ENCODE assay signal across 19 cellular contexts in the genomic region with DNA sequence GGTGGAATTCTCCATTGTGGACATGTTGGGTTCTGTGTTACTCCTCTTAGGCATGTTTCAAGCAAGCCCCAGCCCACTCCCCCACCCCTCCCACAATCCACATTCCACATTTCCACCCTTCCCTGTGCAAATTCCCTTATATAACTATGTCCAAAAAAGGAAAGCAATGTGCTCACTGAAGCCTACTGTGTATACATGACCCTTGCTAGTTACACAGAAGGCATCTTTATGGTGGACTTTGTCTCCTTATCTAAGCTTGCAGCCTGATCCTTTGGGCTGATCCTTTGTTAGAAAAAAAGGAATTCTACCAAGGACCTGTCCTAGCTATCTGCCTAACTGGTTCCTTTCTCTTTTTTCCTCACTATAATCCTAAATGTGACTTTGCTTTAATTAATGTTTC.
DNase-seq lines count a peak whose midpoint lies in the region; ATAC-seq, FAIRE-seq and TF ChIP-seq lines count a peak whose summit lies in the region.
"Had no signal": no experiment of that assay in that cellular context is flagged by ENCODE, and none has a peak within 500 bp of the region (broad histone marks: within the 10 kb centered on the region; RNA-seq: fewer than 3 reads in every experiment).

No MANE protein-coding gene starts in this region.

- H3K27ac ChIP-seq in astrocyte (ENCODE audit: low read depth, low read length), result no peak overlapping the region
- no peak overlapping the region for H3K27ac ChIP-seq in neural progenitor cell
- H3K27ac ChIP-seq in vagina, result no peak overlapping the region
- H3K27ac ChIP-seq: GM23248, HL-60 had no signal

- H3K27me3 ChIP-seq in Caco-2 (replicated peaks; ENCODE audit: control insufficient read depth, insufficient read depth, low read length), result no peaks in the 10 kb centered on the region
- no peaks in the 10 kb centered on the region for H3K27me3 ChIP-seq in astrocyte (ENCODE audit: insufficient read depth, low read length)
- no peaks in the 10 kb centered on the region for H3K27me3 ChIP-seq in neural progenitor cell
- no peaks in the 10 kb centered on the region for H3K27me3 ChIP-seq in vagina

- intact Hi-C loops in Caco-2 (cut with micrococcal nuclease; ENCODE audit: unreplicated experiment), result no loop called here
- intact Hi-C loops in vagina (cut with DNase I), result no loop called here
- intact Hi-C loops in CD14-positive monocyte (cut with micrococcal nuclease), result no loop called here

- H3K4me1 ChIP-seq in Caco-2, result 0 out of 2 replicates have a peak, but pooled peaks cover 5% of the 10 kb centered on the region
- no peaks in the 10 kb centered on the region for H3K4me1 ChIP-seq in astrocyte (ENCODE audit: insufficient read depth, low read length)
- H3K4me1 ChIP-seq in neural progenitor cell, result peaks cover 4% of the 10 kb centered on the region
- no peaks in the 10 kb centered on the region for H3K4me1 ChIP-seq in vagina

- TF ChIP-seq POLR2A in vagina (IDR thresholded peaks at IDR 0.05), result no peak

- H2AFZ ChIP-seq in astrocyte (ENCODE audit: low read depth, low read length) (no peak overlapping the region), neural progenitor cell (replicated peaks) (no peak overlapping the region)
- H2AFZ ChIP-seq: GM23248 had no signal

- H3K4me3 Mint-ChIP-seq in Caco-2 (ENCODE audit: unreplicated experiment) (no peak overlapping the region), astrocyte (ENCODE audit: unreplicated experiment) (no peak overlapping the region), neural progenitor cell (no peak overlapping the region), CD14-positive monocyte (no peak overlapping the region)
- H3K4me3 Mint-ChIP-seq: B cell; CD4-positive, alpha-beta memory T cell had no signal

- no peak overlapping the region for H3K9ac ChIP-seq in astrocyte (ENCODE audit: low read length)
- H3K9ac ChIP-seq in neural progenitor cell, result no peak overlapping the region
- H3K9ac ChIP-seq: GM23248 had no signal

- H3K4me2 ChIP-seq in astrocyte (ENCODE audit: low read length) (no peak overlapping the region), neural progenitor cell (no peak overlapping the region)

- CTCF ChIA-PET in Caco-2 (lab: Charles Lee), result no interaction called here

- no peaks in the 10 kb centered on the region for H3K9me3 ChIP-seq in Caco-2
- H3K9me3 ChIP-seq in astrocyte (ENCODE audit: insufficient read depth, low read depth, low read length), result no peaks in the 10 kb centered on the region
- peaks cover 4% of the 10 kb centered on the region for H3K9me3 ChIP-seq in neural progenitor cell (ENCODE audit: low read depth)
- H3K9me3 ChIP-seq in vagina, result no peaks in the 10 kb centered on the region

- no peak for ATAC-seq in GM18519 (IDR thresholded peaks at IDR 0.05; ENCODE audit: low FRiP score, unreplicated experiment)
- ATAC-seq: HCT116 had no signal

- H3K27me3 Mint-ChIP-seq in Caco-2 (ENCODE audit: insufficient read depth, unreplicated experiment) (no peaks in the 10 kb centered on the region), astrocyte (ENCODE audit: low read depth, unreplicated experiment) (no peaks in the 10 kb centered on the region), neural progenitor cell (ENCODE audit: insufficient read depth, low read depth) (no peaks in the 10 kb centered on the region), CD14-positive monocyte (ENCODE audit: low read depth in 3 of 3) (no peaks in the 10 kb centered on the region)
- H3K27me3 Mint-ChIP-seq: B cell; CD4-positive, alpha-beta memory T cell had no signal

- H3K36me3 Mint-ChIP-seq in Caco-2 (ENCODE audit: insufficient read depth, unreplicated experiment) (peaks cover 5% of the 10 kb centered on the region), astrocyte (ENCODE audit: low read depth, unreplicated experiment) (no peaks in the 10 kb centered on the region), neural progenitor cell (no peaks in the 10 kb centered on the region), CD14-positive monocyte (no peaks in the 10 kb centered on the region)
- H3K36me3 Mint-ChIP-seq: CD4-positive, alpha-beta memory T cell had no signal

- H3K27ac Mint-ChIP-seq in Caco-2 (ENCODE audit: unreplicated experiment), result no peak overlapping the region
- peak overlapping the region; percentile 4 for H3K27ac Mint-ChIP-seq in astrocyte (ENCODE audit: unreplicated experiment)
- peak overlapping the region; percentile 51 for H3K27ac Mint-ChIP-seq in neural progenitor cell
- H3K27ac Mint-ChIP-seq in CD14-positive monocyte, result no peak overlapping the region
- H3K27ac Mint-ChIP-seq: B cell; CD4-positive, alpha-beta memory T cell had no signal

- H3K4me3 ChIP-seq in Caco-2 (ENCODE audit: low read depth, low read length), result no peak overlapping the region
- H3K4me3 ChIP-seq in astrocyte (ENCODE audit: insufficient read depth, low read depth, low read length), result no peak overlapping the region
- H3K4me3 ChIP-seq in neural progenitor cell, result no peak overlapping the region
- no peak overlapping the region for H3K4me3 ChIP-seq in vagina
- H3K4me3 ChIP-seq: GM23248 had no signal

- H3K36me3 ChIP-seq in Caco-2 (ENCODE audit: control insufficient read depth, insufficient read depth, low read length) (no peaks in the 10 kb centered on the region), astrocyte (ENCODE audit: insufficient read depth, low read length) (no peaks in the 10 kb centered on the region), neural progenitor cell (no peaks in the 10 kb centered on the region), vagina (no peaks in the 10 kb centered on the region)

- no TSS peak for BruUV-seq in Caco-2 (replicated peaks; lab: Mats Ljungman, UMichigan)

- H3K79me2 ChIP-seq in astrocyte (ENCODE audit: insufficient read depth, low read length) (no peaks in the 10 kb centered on the region), neural progenitor cell (ENCODE audit: low read depth) (no peaks in the 10 kb centered on the region)

- DNase-seq in Caco-2 (peak; percentile 7 to 28), astrocyte (ENCODE audit: low read depth) (no peak), islet precursor cell (peak; percentile 53), neural progenitor cell (ENCODE audit: low spot score) (peak; percentile 5), vagina (ENCODE audit: extremely low spot score in 2 of 2) (no peak), RPMI8226 (no peak), CD14-positive monocyte (ENCODE audit: low spot score) (no peak)
- DNase-seq: C1 segment of cervical spinal cord; CD4-positive, alpha-beta memory T cell; DMS153; DMS79 treated with DMSO at 0.1 percent for 48 hours; GDM1; GM23248; IMR-90 had no signal

- POLR2A ChIA-PET in Caco-2 (lab: Charles Lee), result no interaction called here

- H3K4me1 Mint-ChIP-seq in Caco-2 (ENCODE audit: low read depth, unreplicated experiment) (no peaks in the 10 kb centered on the region), astrocyte (ENCODE audit: low read depth, unreplicated experiment) (no peaks in the 10 kb centered on the region), neural progenitor cell (peaks cover 18% of the 10 kb centered on the region), CD14-positive monocyte (no peaks in the 10 kb centered on the region)
- H3K4me1 Mint-ChIP-seq: B cell; CD4-positive, alpha-beta memory T cell had no signal

- peaks cover 9% of the 10 kb centered on the region for H3K9me3 Mint-ChIP-seq in Caco-2 (ENCODE audit: unreplicated experiment)
- no peaks in the 10 kb centered on the region for H3K9me3 Mint-ChIP-seq in astrocyte (ENCODE audit: unreplicated experiment)
- peaks cover 12% of the 10 kb centered on the region for H3K9me3 Mint-ChIP-seq in neural progenitor cell
- peaks cover 0 to 4% (median 4%) of the 10 kb centered on the region in 7 donors for H3K9me3 Mint-ChIP-seq in CD14-positive monocyte

- no peaks in the 10 kb centered on the region for H3F3A ChIP-seq in neural progenitor cell (ENCODE audit: low read depth)

- TF ChIP-seq CTCF in Caco-2 (IDR thresholded peaks at IDR 0.05; ENCODE audit: insufficient read depth in 1 of 2, low read depth in 1 of 2, low read length in 1 of 2, severe bottlenecking in 1 of 2, unreplicated experiment in 1 of 2), result no peak
- no peak for TF ChIP-seq CTCF in astrocyte (IDR thresholded peaks at IDR 0.05; ENCODE audit: insufficient read depth, low read depth, low read length)
- no peak for TF ChIP-seq CTCF in neural progenitor cell (IDR thresholded peaks at IDR 0.05)
- TF ChIP-seq CTCF in vagina (IDR thresholded peaks at IDR 0.05), result no peak
- no peak for TF ChIP-seq CTCF in CD14-positive monocyte (IDR thresholded peaks at IDR 0.05)

- no peaks in the 10 kb centered on the region for H4K20me1 ChIP-seq in astrocyte (ENCODE audit: insufficient read depth, low read length)
- no peaks in the 10 kb centered on the region for H4K20me1 ChIP-seq in neural progenitor cell (ENCODE audit: low read depth)

- FAIRE-seq in astrocyte (lab: Jason Lieb, UNC), result peak; percentile 97
- FAIRE-seq: H54 had no signal

Comparison
In these comparisons a context has a peak if more than half of its experiments do, and no peak if none do; other contexts are left out.
1. DNase-seq: peak in Caco-2 (2 of 2), islet precursor cell (single experiment) and neural progenitor cell (single experiment); none in astrocyte (single experiment), vagina (0 of 2), RPMI8226 (single experiment) and CD14-positive monocyte (single experiment).
2. H3K27ac Mint-ChIP-seq: peak in astrocyte (single experiment) and neural progenitor cell (single experiment); none in Caco-2 (single experiment) and CD14-positive monocyte (0 of 7).